Comparison of ENCODE assay signal across 7 cellular contexts in the genomic region with DNA sequence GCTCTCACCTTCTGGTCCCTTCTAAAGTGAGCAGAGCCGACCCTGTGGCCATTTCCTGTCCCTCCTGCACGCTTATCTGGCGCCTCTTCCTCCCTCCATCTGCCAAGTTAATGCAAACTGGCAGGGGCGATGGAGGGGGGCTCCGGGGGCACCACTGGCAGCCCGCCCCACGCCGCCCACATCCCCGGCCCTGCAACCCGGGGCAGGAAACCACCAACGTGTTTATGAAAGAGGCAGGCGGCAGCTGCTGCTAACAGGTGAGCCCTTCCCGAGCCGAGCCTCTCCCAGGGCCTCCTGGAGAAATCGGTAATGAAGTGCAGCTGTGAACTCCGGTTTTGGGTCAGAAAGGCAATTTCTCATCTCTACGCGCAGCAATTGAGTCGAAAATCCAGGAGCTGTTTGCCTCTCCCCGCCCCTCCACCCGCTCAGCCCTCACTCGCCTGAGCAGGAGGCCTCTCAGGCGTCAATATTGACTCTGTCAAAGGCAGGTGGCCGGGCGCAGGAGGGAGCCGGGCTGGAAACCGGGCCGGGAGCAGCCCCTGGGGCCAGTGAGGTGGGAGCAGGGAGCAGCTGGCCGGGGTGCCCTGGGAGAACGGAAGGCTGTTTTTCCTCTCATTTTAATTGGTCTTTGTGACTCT.
DNase-seq lines count a peak whose midpoint lies in the region; ATAC-seq and TF ChIP-seq lines count a peak whose summit lies in the region.

No MANE protein-coding gene starts in this region.

- no peaks in the 10 kb centered on the region for H3K36me3 ChIP-seq in KMS-11 (ENCODE audit: insufficient read depth)
- no peaks in the 10 kb centered on the region for H3K36me3 ChIP-seq in body of pancreas (replicated peaks in 1 of 2; ENCODE audit: insufficient read depth in 1 of 2, low read depth in 2 of 2)

- no peaks in the 10 kb centered on the region for H3K9me3 ChIP-seq in body of pancreas

- no peak overlapping the region for H3K4me3 ChIP-seq in KMS-11 (IDR thresholded peaks at IDR 0.05; ENCODE audit: insufficient read depth, low read depth, low read length)
- no peak overlapping the region for H3K4me3 ChIP-seq in body of pancreas

- peak; percentile 77 for DNase-seq in NCI-H748 treated with DMSO at 0.1 percent for 48 hours (lab: John Stamatoyannopoulos, UW)
- DNase-seq in body of pancreas, result peak; percentile 79 to 91 (median 88)
- DNase-seq in stimulated activated CD8-positive, alpha-beta memory T cell treated with anti-CD3 and anti-CD28 coated beads, Interleukin-15, amount 100 ng/mL, for 4 hours (ENCODE audit: low read depth in 2 of 2), result peak; percentile 15 to 32
- DNase-seq in NOMO-1 treated with DMSO at 0.1 percent for 48 hours (lab: John Stamatoyannopoulos, UW; ENCODE audit: unreplicated experiment), result no peak

- peak; percentile 91 for ATAC-seq in body of pancreas
- ATAC-seq in HG03159 (IDR thresholded peaks at IDR 0.05; ENCODE audit: unreplicated experiment), result no peak
- ATAC-seq in HG03039 (IDR thresholded peaks at IDR 0.05; ENCODE audit: unreplicated experiment), result no peak

- H3K79me2 ChIP-seq in KMS-11 (ENCODE audit: insufficient read depth, low read depth), result no peaks in the 10 kb centered on the region

- TF ChIP-seq CTCF in KMS-11 (conservative IDR thresholded peaks at IDR 0.05; ENCODE audit: low read depth, low read length) (no peak), body of pancreas (IDR thresholded peaks at IDR 0.05) (peak in 1 of 7 experiments; percentile 5)

- H3K4me2 ChIP-seq in KMS-11, result peak overlapping the region; percentile 47

- H3K9ac ChIP-seq in KMS-11, result no peak overlapping the region

- no peaks in the 10 kb centered on the region for H4K20me1 ChIP-seq in KMS-11 (ENCODE audit: insufficient read depth)

- H3K4me1 ChIP-seq in KMS-11 (ENCODE audit: low read depth, poor library complexity, severe bottlenecking), result peaks cover 58% of the 10 kb centered on the region
- H3K4me1 ChIP-seq in body of pancreas, result peaks cover 40% of the 10 kb centered on the region

- intact Hi-C loops in body of pancreas (cut with DNase I), result no loop called here

- H3K27me3 ChIP-seq in KMS-11 (ENCODE audit: insufficient read depth, low read depth) (peaks cover 63% of the 10 kb centered on the region), body of pancreas (no peaks in the 10 kb centered on the region)

- 13 to 49% methylated on average over 7 to 29 of the region's 30 CpGs for WGBS in body of pancreas, 2 donors

- H3K27ac ChIP-seq in KMS-11 (0 out of 2 replicates have a peak overlapping the region, but pooled peaks have one; percentile 24), body of pancreas (peak overlapping the region; percentile 78 to 93 (median 84))

- peak overlapping the region; percentile 23; the same call in 1 of the 2 replicates for H2AFZ ChIP-seq in KMS-11 (ENCODE audit: low read depth)

- TF ChIP-seq POLR2A in body of pancreas (IDR thresholded peaks at IDR 0.05), result peak in 2 of 3 donors; percentile 24 to 29
